20 cellular contexts compared by ENCODE assay signal in genomic region chr3:165696496-165696895, GRCh38.
"Had no signal": no experiment of that assay in that cellular context is flagged by ENCODE, and none has a peak within 500 bp of the region (broad histone marks: within the 10 kb centered on the region; RNA-seq: fewer than 3 reads in every experiment).

No MANE protein-coding gene starts in this region.

- H3K9ac ChIP-seq: parathyroid adenoma had no signal

- H2AFZ ChIP-seq: parathyroid adenoma had no signal

- H3K27ac ChIP-seq: coronary artery, gastroesophageal sphincter, parathyroid adenoma, prostate gland, right lobe of liver, tibial artery, upper lobe of left lung, uterus had no signal

- H3K36me3 Mint-ChIP-seq: stimulated activated memory B cell treated with anti-CD40 and anti-IgM and Interleukin-4, amounts not matched to agents 10 μg/mL and 1 μg/mL and 100 μg/mL, for 72 hours had no signal

- ATAC-seq: esophagus mucosa; gastroesophageal sphincter; left lobe of liver; naive thymus-derived CD4-positive, alpha-beta T cell; right lobe of liver; stimulated activated memory B cell treated with anti-CD40 and anti-IgM and Interleukin-4, amounts not matched to agents 10 μg/mL and 1 μg/mL and 100 μg/mL, for 72 hours had no signal

- H3K27me3 ChIP-seq: gastroesophageal sphincter, right lobe of liver, tibial artery, upper lobe of left lung, uterus had no signal

- H3K79me2 ChIP-seq: parathyroid adenoma had no signal

- H3K9me3 ChIP-seq: prostate gland, right lobe of liver, uterus had no signal

- H3K4me3 ChIP-seq: coronary artery, gastroesophageal sphincter, prostate gland, right lobe of liver, tibial artery, upper lobe of left lung, uterus had no signal

- H3K4me1 ChIP-seq: gastroesophageal sphincter, parathyroid adenoma, prostate gland, right lobe of liver, tibial artery, upper lobe of left lung, uterus had no signal

- H3K4me3 Mint-ChIP-seq: naive thymus-derived CD4-positive, alpha-beta T cell; nephron progenitor cell; stimulated activated memory B cell treated with anti-CD40 and anti-IgM and Interleukin-4, amounts not matched to agents 10 μg/mL and 1 μg/mL and 100 μg/mL, for 72 hours; stimulated activated naive CD8-positive, alpha-beta T cell treated with anti-CD3 and anti-CD28 coated beads, Interleukin-15, Interleukin-2, amounts not matched to agents 100 ng/mL and 50 ng/mL, for 24 hours had no signal

- H3K4me1 Mint-ChIP-seq: naive thymus-derived CD4-positive, alpha-beta T cell; nephron progenitor cell; stimulated activated memory B cell treated with anti-CD40 and anti-IgM and Interleukin-4, amounts not matched to agents 10 μg/mL and 1 μg/mL and 100 μg/mL, for 72 hours had no signal

- H3K36me3 ChIP-seq: gastroesophageal sphincter, prostate gland, right lobe of liver, tibial artery, upper lobe of left lung, uterus had no signal

- H3K27me3 Mint-ChIP-seq: naive thymus-derived CD4-positive, alpha-beta T cell; stimulated activated memory B cell treated with anti-CD40 and anti-IgM and Interleukin-4, amounts not matched to agents 10 μg/mL and 1 μg/mL and 100 μg/mL, for 72 hours; stimulated activated naive CD8-positive, alpha-beta T cell treated with anti-CD3 and anti-CD28 coated beads, Interleukin-15, Interleukin-2, amounts not matched to agents 100 ng/mL and 50 ng/mL, for 24 hours had no signal

- H3K27ac Mint-ChIP-seq: naive thymus-derived CD4-positive, alpha-beta T cell; nephron progenitor cell; stimulated activated memory B cell treated with anti-CD40 and anti-IgM and Interleukin-4, amounts not matched to agents 10 μg/mL and 1 μg/mL and 100 μg/mL, for 72 hours; stimulated activated naive CD8-positive, alpha-beta T cell treated with anti-CD3 and anti-CD28 coated beads, Interleukin-15, Interleukin-2, amounts not matched to agents 100 ng/mL and 50 ng/mL, for 24 hours had no signal

- DNase-seq: effector CD4-positive, alpha-beta T cell; kidney glomerular epithelial cell; mammary epithelial cell; naive thymus-derived CD4-positive, alpha-beta T cell; nephron progenitor cell; retina; right lobe of liver; stimulated activated CD4-positive, alpha-beta T cell treated with anti-CD3 and anti-CD28 coated beads, Interleukin-4, amount 100 ng/mL, for 1 hour; stimulated activated CD8-positive, alpha-beta memory T cell treated with anti-CD3 and anti-CD28 coated beads, Interleukin-4, amount 100 ng/mL, for 48 hours; tibial artery; upper lobe of left lung; uterus had no signal
